ENCODE assay signal across 6 cellular contexts in genomic region chr4:169203278-169203677, GRCh38.
DNase-seq lines count a peak whose midpoint lies in the region; ATAC-seq and TF ChIP-seq lines count a peak whose summit lies in the region.
"Not testable (repeated sequence)": the region's sequence is repeated elsewhere in the genome, so short reads cannot be mapped to it uniquely, and the experiment has no call there.

No MANE protein-coding gene starts in this region.

- H3K4ac ChIP-seq in IMR-90 (ENCODE audit: low read depth, low read length) = not testable (repeated sequence)

- not testable (repeated sequence) for H3K23ac ChIP-seq in IMR-90 (ENCODE audit: low read depth, low read length)

- H4K20me1 ChIP-seq in IMR-90 (ENCODE audit: insufficient read depth, low read length) (peaks cover 35% of the 10 kb centered on the region), osteoblast (ENCODE audit: insufficient read depth, low read length) (peaks cover 41% of the 10 kb centered on the region)

- H3K9me1 ChIP-seq in IMR-90 (ENCODE audit: insufficient read depth, low read length) = peaks cover 12% of the 10 kb centered on the region; the same call in 1 of the 2 replicates

- CTCF ChIA-PET in Calu3 (lab: Charles Lee) = interaction anchor here (0.7 kb wide), 1 partner anchor 290 kb away, joined by 3 read pairs; no protein-coding TSS in a partner anchor
- CTCF ChIA-PET in IMR-90 (lab: Yijun Ruan, JAX) = interaction anchor here (0.6 kb wide), 2 partner anchors 35 to 1018 kb away, joined by 3 to 6 read pairs; no protein-coding TSS in a partner anchor

- DNase-seq in Calu3; IMR-90; body of pancreas; osteoblast (ENCODE audit: insufficient read length, low spot score, missing footprints); testis: not testable (repeated sequence)

- peak overlapping the region; percentile 48 for H3K4me3 Mint-ChIP-seq in Calu3 (ENCODE audit: low read depth, unreplicated experiment)

- not testable (repeated sequence) for ATAC-seq in IMR-90 (ENCODE audit: low read depth); body of pancreas

- not testable (repeated sequence) for H4K91ac ChIP-seq in IMR-90 (ENCODE audit: insufficient read depth, low read depth, low read length)

- H2AFZ ChIP-seq in IMR-90 (replicated peaks; ENCODE audit: low read length, poor library complexity); osteoblast (ENCODE audit: low read length): not testable (repeated sequence)

- 0 out of 2 replicates have a peak overlapping the region, but pooled peaks have one; percentile 29 for H3K18ac ChIP-seq in IMR-90 (ENCODE audit: low read depth, low read length)

- H3K4me3 ChIP-seq in IMR-90 (ENCODE audit: insufficient read depth, low read depth, low read length); body of pancreas; osteoblast (ENCODE audit: insufficient read depth, low read length); testis: not testable (repeated sequence)

- H3K56ac ChIP-seq in IMR-90 (ENCODE audit: extremely low read depth, insufficient read depth, low read length) = not testable (repeated sequence)

- H3K4me1 ChIP-seq in IMR-90 (ENCODE audit: control insufficient read depth, insufficient read depth, low read length) (peaks cover 16% of the 10 kb centered on the region), body of pancreas (peaks cover 38% of the 10 kb centered on the region), osteoblast (ENCODE audit: insufficient read depth, low read length) (peaks cover 78% of the 10 kb centered on the region), testis (peaks cover 30% of the 10 kb centered on the region)

- TF ChIP-seq CTCF in 22Rv1 (IDR thresholded peaks at IDR 0.05); Calu3 (IDR thresholded peaks at IDR 0.05; ENCODE audit: unreplicated experiment); IMR-90 (conservative IDR thresholded peaks at IDR 0.05; ENCODE audit: low read depth, low read length); body of pancreas (IDR thresholded peaks at IDR 0.05); osteoblast (IDR thresholded peaks at IDR 0.05; ENCODE audit: extremely low read depth, low read depth, low read length); testis (IDR thresholded peaks at IDR 0.05): not testable (repeated sequence)

- not testable (repeated sequence) for H3K27ac Mint-ChIP-seq in Calu3 (ENCODE audit: unreplicated experiment)

- H2BK120ac ChIP-seq in IMR-90 (ENCODE audit: low read depth, low read length) = not testable (repeated sequence)

- TF ChIP-seq RAD21 in IMR-90 (IDR thresholded peaks at IDR 0.05; ENCODE audit: low read length) = not testable (repeated sequence)

- no CpG with 5 or more reads among the region's 4 CpGs for WGBS in IMR-90 (ENCODE audit: extremely low coverage in 2 of 2, insufficient read length in 1 of 2), 2 experiments
- WGBS in body of pancreas, 2 donors = 84 to 86% methylated on average over 4 of the region's 4 CpGs
- 54 to 69% methylated on average over 4 of the region's 4 CpGs for WGBS in testis, 2 donors

- dilution Hi-C loops in IMR-90 (cut with HindIII; ENCODE audit: low sequenced_read_pairs, unreplicated experiment) = not testable (repeated sequence)

- H3K27me3 ChIP-seq in IMR-90 (ENCODE audit: control insufficient read depth, insufficient read depth, low read length); body of pancreas; osteoblast (ENCODE audit: insufficient read depth, low read length); testis: not testable (repeated sequence)

- not testable (repeated sequence) for H3K9ac ChIP-seq in IMR-90 (ENCODE audit: low read depth, low read length)

- not testable (repeated sequence) for H3K9me3 ChIP-seq in IMR-90 (ENCODE audit: control insufficient read depth, insufficient read depth, low read length); body of pancreas; osteoblast (ENCODE audit: low read depth, low read length); testis

- H4K5ac ChIP-seq in IMR-90 (ENCODE audit: low read depth, low read length) = not testable (repeated sequence)

- H3K4me1 Mint-ChIP-seq in Calu3 (ENCODE audit: low read depth, unreplicated experiment) = peaks cover 46% of the 10 kb centered on the region

- intact Hi-C loops in Calu3 (cut with micrococcal nuclease; ENCODE audit: unreplicated experiment); IMR-90 (cut with micrococcal nuclease); body of pancreas (cut with DNase I); testis (cut with DNase I; ENCODE audit: low total_unique reads): not testable (repeated sequence)

- H2AK9ac ChIP-seq in IMR-90 (replicated peaks; ENCODE audit: low read depth, low read length, poor library complexity) = not testable (repeated sequence)

- not testable (repeated sequence) for H3K4me2 ChIP-seq in IMR-90 (ENCODE audit: low read depth, low read length); osteoblast (ENCODE audit: insufficient read depth, low read length)

- H3K36me3 ChIP-seq in IMR-90 (ENCODE audit: control insufficient read depth, insufficient read depth, low read length); body of pancreas (replicated peaks in 1 of 2; ENCODE audit: insufficient read depth in 1 of 2, low read depth in 2 of 2); osteoblast (ENCODE audit: insufficient read depth, low read length); testis (ENCODE audit: low read depth, missing control alignments): not testable (repeated sequence)

- not testable (repeated sequence) for BruUV-seq in Calu3 (replicated peaks; lab: Mats Ljungman, UMichigan); IMR-90 (replicated peaks; lab: Mats Ljungman, UMichigan)

- POLR2A ChIA-PET in IMR-90 (lab: Charles Lee; ENCODE audit: unreplicated experiment) = not testable (repeated sequence)

- not testable (repeated sequence) for H3K9me3 Mint-ChIP-seq in Calu3 (ENCODE audit: low read depth, unreplicated experiment)

- TF ChIP-seq POLR2A in IMR-90 (IDR thresholded peaks at IDR 0.05; ENCODE audit: low read depth, low read length); body of pancreas (IDR thresholded peaks at IDR 0.05); testis (IDR thresholded peaks at IDR 0.05): not testable (repeated sequence)

- not testable (repeated sequence) for H3K14ac ChIP-seq in IMR-90 (replicated peaks; ENCODE audit: low read depth, low read length)

- H3K79me2 ChIP-seq in osteoblast (ENCODE audit: insufficient read depth, low read length) = peaks cover 99% of the 10 kb centered on the region

- H2BK5ac ChIP-seq in IMR-90 (ENCODE audit: low read depth, low read length, poor library complexity, severe bottlenecking) = not testable (repeated sequence)

- H2AK5ac ChIP-seq in IMR-90 (ENCODE audit: low read depth, low read length) = not testable (repeated sequence)

- in situ Hi-C loops in IMR-90 (cut with MboI; ENCODE audit: low sequenced_read_pairs) = not testable (repeated sequence)

- not testable (repeated sequence) for H3K27me3 Mint-ChIP-seq in Calu3 (ENCODE audit: unreplicated experiment)

- not testable (repeated sequence) for H2BK20ac ChIP-seq in IMR-90 (ENCODE audit: low read depth, low read length)

- peaks cover 27 to 68% of the 10 kb centered on the region in 2 experiments for H3K79me1 ChIP-seq in IMR-90 (ENCODE audit: low read depth in 1 of 2, low read length in 2 of 2)

- H4K8ac ChIP-seq in IMR-90 (ENCODE audit: low read depth in 2 of 2, low read length in 2 of 2) = not testable (repeated sequence)

- H3K27ac ChIP-seq in 22Rv1 = peak overlapping the region; percentile 62
- H3K27ac ChIP-seq in IMR-90 (ENCODE audit: insufficient read depth, low read length) = not testable (repeated sequence)
- peak overlapping the region in 3 of 4 donors; percentile 49 to 77 (median 61) for H3K27ac ChIP-seq in body of pancreas
- peak overlapping the region; percentile 94 for H3K27ac ChIP-seq in osteoblast (ENCODE audit: low read depth, low read length)
- peak overlapping the region; percentile 44 to 46 for H3K27ac ChIP-seq in testis

- H2BK15ac ChIP-seq in IMR-90 (ENCODE audit: low read depth, low read length) = not testable (repeated sequence)

- peaks cover 17% of the 10 kb centered on the region for H3K36me3 Mint-ChIP-seq in Calu3 (ENCODE audit: insufficient read depth, unreplicated experiment)
